20 cellular contexts compared by ENCODE assay signal in the genomic region with DNA sequence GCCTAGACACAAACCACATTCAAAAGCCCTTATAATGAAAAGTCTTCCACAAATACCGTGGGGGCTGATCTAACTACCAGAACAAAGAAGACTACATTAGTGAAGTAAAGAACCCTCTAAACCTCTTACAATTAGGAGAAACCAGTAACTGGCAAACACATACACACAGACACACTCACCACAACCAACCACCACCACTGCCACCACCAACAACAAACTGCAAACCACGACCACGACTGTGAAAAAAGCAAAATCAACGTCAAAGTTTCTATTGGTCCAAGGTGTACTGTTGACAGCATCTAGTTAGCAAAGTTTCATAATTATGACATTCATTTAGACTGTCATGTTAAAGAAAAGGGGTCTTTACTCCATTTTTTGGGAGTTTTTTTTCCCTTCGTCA. TPM values are rescaled to one million over a fixed set of nuclear protein-coding genes. Genes with fewer than 3 reads are reported as not detected.
DNase-seq lines count a peak whose midpoint lies in the region; ATAC-seq and TF ChIP-seq lines count a peak whose summit lies in the region.
"Had no signal": no experiment of that assay in that cellular context is flagged by ENCODE, and none has a peak within 500 bp of the region (broad histone marks: within the 10 kb centered on the region; RNA-seq: fewer than 3 reads in every experiment).

No MANE protein-coding gene starts in this region.

- H3K4me3 Mint-ChIP-seq in nephron progenitor cell: peak overlapping the region; percentile 96

- peaks cover 49% of the 10 kb centered on the region for H3K36me3 Mint-ChIP-seq in nephron progenitor cell (ENCODE audit: low read depth)

- no peaks in the 10 kb centered on the region for H3K4me1 ChIP-seq in psoas muscle

- H3K4me1 Mint-ChIP-seq in nephron progenitor cell: peaks cover 32% of the 10 kb centered on the region

- no peak overlapping the region for H3K4me3 ChIP-seq in psoas muscle
- H3K4me3 ChIP-seq: lung, Peyer's patch had no signal

- intact Hi-C loops in psoas muscle (cut with DNase I): no loop called here

- TF ChIP-seq CTCF in nephron progenitor cell (IDR thresholded peaks at IDR 0.05) (no peak), psoas muscle (IDR thresholded peaks at IDR 0.05) (no peak)

- H3K9me3 Mint-ChIP-seq in nephron progenitor cell: no peaks in the 10 kb centered on the region
- H3K9me3 Mint-ChIP-seq: WTC11 had no signal

- DNase-seq in stimulated activated CD4-positive, alpha-beta T cell treated with anti-CD3 and anti-CD28 coated beads, Interleukin-15, amount 100 ng/mL, for 24 hours: peak; percentile 9
- no peak for DNase-seq in stimulated activated CD4-positive, alpha-beta T cell treated with anti-CD3 and anti-CD28 coated beads, Interleukin-2, amount 100 ng/mL, for 48 hours
- DNase-seq in astrocyte of the hippocampus (ENCODE audit: low read depth, low spot score) (peak; percentile 44), nephron progenitor cell (no peak), NCI-H2081 (lab: John Stamatoyannopoulos, UW) (no peak), psoas muscle (no peak), anterior cingulate cortex (lab: John Stamatoyannopoulos, UW) (no peak)
- DNase-seq: activated gamma-delta T cell treated with Interleukin-2 at 50 U/mL for 16 hours, aorta, DMS79 treated with DMSO at 0.1 percent for 48 hours, head of caudate nucleus, MM.1S, NCI-H187, NCI-H226, Peyer's patch, SK-N-SH, small intestine had no signal

- no peaks in the 10 kb centered on the region for H3K36me3 ChIP-seq in psoas muscle (ENCODE audit: insufficient read depth in 1 of 2, low read depth in 1 of 2)
- H3K36me3 ChIP-seq: Peyer's patch had no signal

- WGBS in psoas muscle, 3 donors: 84 to 92% (median 91%) methylated on average over 5 of the region's 5 CpGs

- H3K27ac ChIP-seq in psoas muscle: no peak overlapping the region
- H3K27ac ChIP-seq: Peyer's patch had no signal

- no peak for ATAC-seq in psoas muscle
- ATAC-seq: HCT116, WTC11 had no signal

- H3K27me3 ChIP-seq in psoas muscle (ENCODE audit: insufficient read depth in 3 of 3, low read length in 2 of 3): peaks cover 0 to 59% (median 12%) of the 10 kb centered on the region in 3 donors

- no peaks in the 10 kb centered on the region for H3K9me3 ChIP-seq in psoas muscle
- H3K9me3 ChIP-seq: Peyer's patch, SK-N-SH had no signal

- H3K27me3 Mint-ChIP-seq in nephron progenitor cell (ENCODE audit: low read depth, poor library complexity): peaks cover 32% of the 10 kb centered on the region

- no peak overlapping the region for H3K27ac Mint-ChIP-seq in nephron progenitor cell
- H3K27ac Mint-ChIP-seq: WTC11 had no signal

RNA-seq across cellular contexts. Expression of a gene that starts 2.7 kb away (rescaled TPM):
- total RNA-seq in psoas muscle: 1 to 10 TPM; 1.0 to 2.7 (median 2.4) TPM
- 1 to 10 TPM; 3.0 to 5.2 (median 4.6) TPM for polyA plus RNA-seq in psoas muscle

RNA-seq across cellular contexts. Expression of a gene that starts 27.6 kb away (rescaled TPM):
- total RNA-seq in psoas muscle: 10 to 100 TPM; 20.3 to 32.8 (median 27.1) TPM
- 10 to 100 TPM; 19.6 to 44.2 (median 36.2) TPM for polyA plus RNA-seq in psoas muscle

RNA-seq across cellular contexts. Expression of a gene that starts 28.0 kb away (rescaled TPM):
- 10 to 100 TPM; 20.2 to 29.6 (median 26.3) TPM for total RNA-seq in psoas muscle
- polyA plus RNA-seq in psoas muscle: 10 to 100 TPM; 24.8 to 30.8 (median 29.9) TPM

Comparison
In these comparisons a context has a peak if more than half of its experiments do, and no peak if none do; other contexts are left out.
1. DNase-seq: peak in stimulated activated CD4-positive, alpha-beta T cell treated with anti-CD3 and anti-CD28 coated beads, Interleukin-15, amount 100 ng/mL, for 24 hours (single experiment) and astrocyte of the hippocampus (single experiment); none in stimulated activated CD4-positive, alpha-beta T cell treated with anti-CD3 and anti-CD28 coated beads, Interleukin-2, amount 100 ng/mL, for 48 hours (0 of 2), nephron progenitor cell (single experiment), NCI-H2081 (0 of 2), psoas muscle (0 of 2) and anterior cingulate cortex (0 of 58).